ENCODE assay signal across 27 cellular contexts in genomic region chr2:212554233-212554632, GRCh38. TPM values are rescaled to one million over a fixed set of nuclear protein-coding genes. Genes with fewer than 3 reads are reported as not detected.
"Had no signal": no experiment of that assay in that cellular context is flagged by ENCODE, and none has a peak within 500 bp of the region (broad histone marks: within the 10 kb centered on the region; RNA-seq: fewer than 3 reads in every experiment).

No MANE protein-coding gene starts in this region.

- H2AFZ ChIP-seq: hepatocyte, neural progenitor cell, parathyroid adenoma had no signal

- H3K4me3 ChIP-seq: coronary artery, esophagus muscularis mucosa, gastroesophageal sphincter, heart left ventricle, hepatocyte, left lung, mucosa of descending colon, neural progenitor cell, smooth muscle cell, testis, tibial artery had no signal

- FAIRE-seq: endothelial cell of umbilical vein, islet of Langerhans had no signal

- H3K36me3 ChIP-seq: esophagus muscularis mucosa, gastroesophageal sphincter, heart left ventricle, left lung, neural progenitor cell, tibial artery had no signal

- H3K4me1 ChIP-seq: esophagus muscularis mucosa, foreskin keratinocyte, gastroesophageal sphincter, heart left ventricle, left lung, neural progenitor cell, parathyroid adenoma, testis, tibial artery had no signal

- H3K27me3 ChIP-seq: esophagus muscularis mucosa, foreskin keratinocyte, gastroesophageal sphincter, heart left ventricle, hepatocyte, left lung, neural progenitor cell, testis, tibial artery had no signal

- H3K79me2 ChIP-seq: hepatocyte, parathyroid adenoma had no signal

- DNase-seq: dermis blood vessel endothelial cell; effector memory CD4-positive, alpha-beta T cell; foreskin keratinocyte; heart left ventricle; left cardiac atrium; left lung; mesenchymal stem cell; mucosa of descending colon; naive B cell; stimulated activated CD4-positive, alpha-beta T cell treated with anti-CD3 and anti-CD28 coated beads, Interleukin-2, amount 100 ng/mL, for 24 hours; stimulated activated CD4-positive, alpha-beta T cell treated with anti-CD3 and anti-CD28 coated beads, Interleukin-4, amount 100 ng/mL, for 24 hours; stimulated activated naive CD4-positive, alpha-beta T cell treated with Interleukin-2 at 50 U/mL for 16 hours; substantia nigra; testis; tibial artery had no signal

- H3K27ac ChIP-seq: coronary artery, esophagus muscularis mucosa, foreskin keratinocyte, gastroesophageal sphincter, heart left ventricle, hepatocyte, left lung, neural progenitor cell, parathyroid adenoma, testis, tibial artery had no signal

- ATAC-seq: foreskin keratinocyte; gastroesophageal sphincter; heart left ventricle; left cardiac atrium; left lung; mucosa of descending colon; natural killer cell treated with Interleukin-12 subunit alpha and Interleukin-12 subunit beta and Interleukin-15 and Interleukin-18, amount 100 ng/mL, for 72 hours; sciatic nerve; stimulated activated effector memory CD8-positive, alpha-beta T cell treated with anti-CD3 and anti-CD28 coated beads, Interleukin-12 subunit alpha, Interleukin-12 subunit beta, amount 100 ng/mL, for 72 hours had no signal

- H3K9ac ChIP-seq: neural progenitor cell, parathyroid adenoma had no signal

- H3K9me3 ChIP-seq: esophagus muscularis mucosa, gastroesophageal sphincter, heart left ventricle, left lung, mucosa of descending colon, testis, tibial artery had no signal

- H3K4me2 ChIP-seq: hepatocyte, neural progenitor cell, smooth muscle cell had no signal

RNA-seq across cellular contexts. Expression of gene ERBB4, which starts 15.6 kb away (rescaled TPM):
- total RNA-seq: foreskin keratinocyte; natural killer cell treated with Interleukin-12 subunit alpha and Interleukin-12 subunit beta and Interleukin-15 and Interleukin-18, amount 100 ng/mL, for 72 hours had no signal
- polyA plus RNA-seq: foreskin keratinocyte, smooth muscle cell had no signal
